1 cellular context compared by ENCODE assay signal in the genomic region with DNA sequence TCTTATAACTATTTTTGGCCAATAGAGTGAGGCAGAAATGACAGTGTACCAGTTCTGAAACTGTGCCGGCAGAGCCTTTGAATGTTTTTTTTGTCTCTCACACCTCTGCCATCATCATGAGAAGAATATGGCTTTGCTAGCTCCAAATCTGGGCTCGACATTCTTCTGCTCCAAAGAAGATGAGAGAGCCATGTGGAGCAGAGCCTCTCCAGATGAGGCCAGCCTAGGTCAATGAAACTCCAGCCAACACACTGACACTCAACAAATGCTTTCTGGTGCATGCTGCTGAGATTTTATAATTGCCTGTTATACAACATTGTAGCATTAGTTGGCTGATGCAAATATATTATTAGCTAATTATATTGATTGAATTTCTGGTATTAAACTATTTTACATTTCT.
TF ChIP-seq lines count a peak whose summit lies in the region.

No MANE protein-coding gene starts in this region.

TF ChIP-seq in GM23338, 12 proteins besides CTCF, POLR2A, EP300 and RAD21 (continued from another document):
- TF ChIP-seq, protein P1, sequence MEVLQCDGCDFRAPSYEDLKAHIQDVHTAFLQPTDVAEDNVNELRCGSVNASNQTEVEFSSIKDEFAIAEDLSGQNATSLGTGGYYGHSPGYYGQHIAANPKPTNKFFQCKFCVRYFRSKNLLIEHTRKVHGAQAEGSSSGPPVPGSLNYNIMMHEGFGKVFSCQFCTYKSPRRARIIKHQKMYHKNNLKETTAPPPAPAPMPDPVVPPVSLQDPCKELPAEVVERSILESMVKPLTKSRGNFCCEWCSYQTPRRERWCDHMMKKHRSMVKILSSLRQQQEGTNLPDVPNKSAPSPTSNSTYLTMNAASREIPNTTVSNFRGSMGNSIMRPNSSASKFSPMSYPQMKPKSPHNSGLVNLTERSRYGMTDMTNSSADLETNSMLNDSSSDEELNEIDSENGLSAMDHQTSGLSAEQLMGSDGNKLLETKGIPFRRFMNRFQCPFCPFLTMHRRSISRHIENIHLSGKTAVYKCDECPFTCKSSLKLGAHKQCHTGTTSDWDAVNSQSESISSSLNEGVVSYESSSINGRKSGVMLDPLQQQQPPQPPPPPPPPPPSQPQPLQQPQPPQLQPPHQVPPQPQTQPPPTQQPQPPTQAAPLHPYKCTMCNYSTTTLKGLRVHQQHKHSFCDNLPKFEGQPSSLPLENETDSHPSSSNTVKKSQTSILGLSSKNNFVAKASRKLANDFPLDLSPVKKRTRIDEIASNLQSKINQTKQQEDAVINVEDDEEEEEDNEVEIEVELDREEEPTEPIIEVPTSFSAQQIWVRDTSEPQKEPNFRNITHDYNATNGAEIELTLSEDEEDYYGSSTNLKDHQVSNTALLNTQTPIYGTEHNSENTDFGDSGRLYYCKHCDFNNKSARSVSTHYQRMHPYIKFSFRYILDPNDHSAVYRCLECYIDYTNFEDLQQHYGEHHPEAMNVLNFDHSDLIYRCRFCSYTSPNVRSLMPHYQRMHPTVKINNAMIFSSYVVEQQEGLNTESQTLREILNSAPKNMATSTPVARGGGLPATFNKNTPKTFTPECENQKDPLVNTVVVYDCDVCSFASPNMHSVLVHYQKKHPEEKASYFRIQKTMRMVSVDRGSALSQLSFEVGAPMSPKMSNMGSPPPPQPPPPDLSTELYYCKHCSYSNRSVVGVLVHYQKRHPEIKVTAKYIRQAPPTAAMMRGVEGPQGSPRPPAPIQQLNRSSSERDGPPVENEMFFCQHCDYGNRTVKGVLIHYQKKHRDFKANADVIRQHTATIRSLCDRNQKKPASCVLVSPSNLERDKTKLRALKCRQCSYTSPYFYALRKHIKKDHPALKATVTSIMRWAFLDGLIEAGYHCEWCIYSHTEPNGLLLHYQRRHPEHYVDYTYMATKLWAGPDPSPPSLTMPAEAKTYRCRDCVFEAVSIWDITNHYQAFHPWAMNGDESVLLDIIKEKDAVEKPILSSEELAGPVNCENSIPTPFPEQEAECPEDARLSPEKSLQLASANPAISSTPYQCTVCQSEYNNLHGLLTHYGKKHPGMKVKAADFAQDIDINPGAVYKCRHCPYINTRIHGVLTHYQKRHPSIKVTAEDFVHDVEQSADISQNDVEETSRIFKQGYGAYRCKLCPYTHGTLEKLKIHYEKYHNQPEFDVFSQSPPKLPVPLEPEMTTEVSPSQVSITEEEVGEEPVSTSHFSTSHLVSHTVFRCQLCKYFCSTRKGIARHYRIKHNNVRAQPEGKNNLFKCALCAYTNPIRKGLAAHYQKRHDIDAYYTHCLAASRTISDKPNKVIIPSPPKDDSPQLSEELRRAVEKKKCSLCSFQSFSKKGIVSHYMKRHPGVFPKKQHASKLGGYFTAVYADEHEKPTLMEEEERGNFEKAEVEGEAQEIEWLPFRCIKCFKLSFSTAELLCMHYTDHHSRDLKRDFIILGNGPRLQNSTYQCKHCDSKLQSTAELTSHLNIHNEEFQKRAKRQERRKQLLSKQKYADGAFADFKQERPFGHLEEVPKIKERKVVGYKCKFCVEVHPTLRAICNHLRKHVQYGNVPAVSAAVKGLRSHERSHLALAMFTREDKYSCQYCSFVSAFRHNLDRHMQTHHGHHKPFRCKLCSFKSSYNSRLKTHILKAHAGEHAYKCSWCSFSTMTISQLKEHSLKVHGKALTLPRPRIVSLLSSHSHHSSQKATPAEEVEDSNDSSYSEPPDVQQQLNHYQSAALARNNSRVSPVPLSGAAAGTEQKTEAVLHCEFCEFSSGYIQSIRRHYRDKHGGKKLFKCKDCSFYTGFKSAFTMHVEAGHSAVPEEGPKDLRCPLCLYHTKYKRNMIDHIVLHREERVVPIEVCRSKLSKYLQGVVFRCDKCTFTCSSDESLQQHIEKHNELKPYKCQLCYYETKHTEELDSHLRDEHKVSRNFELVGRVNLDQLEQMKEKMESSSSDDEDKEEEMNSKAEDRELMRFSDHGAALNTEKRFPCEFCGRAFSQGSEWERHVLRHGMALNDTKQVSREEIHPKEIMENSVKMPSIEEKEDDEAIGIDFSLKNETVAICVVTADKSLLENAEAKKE (CRISPR knock-in tag; IDR thresholded peaks at IDR 0.05), result no peak
- TF ChIP-seq REST (IDR thresholded peaks at IDR 0.05; ENCODE audit: unreplicated experiment) (no peak), NANOG (IDR thresholded peaks at IDR 0.05; ENCODE audit: borderline replicate concordance) (no peak), CREB1 (CRISPR knock-in tag; IDR thresholded peaks at IDR 0.05; ENCODE audit: low read depth) (no peak), EZH2phosphoT487 (IDR thresholded peaks at IDR 0.05; ENCODE audit: unreplicated experiment) (no peak), EZH2 (IDR thresholded peaks at IDR 0.05; ENCODE audit: low read depth, unreplicated experiment) (no peak), ZNF331 (CRISPR knock-in tag; IDR thresholded peaks at IDR 0.05; ENCODE audit: low read depth) (no peak)
- TF ChIP-seq, protein P2, sequence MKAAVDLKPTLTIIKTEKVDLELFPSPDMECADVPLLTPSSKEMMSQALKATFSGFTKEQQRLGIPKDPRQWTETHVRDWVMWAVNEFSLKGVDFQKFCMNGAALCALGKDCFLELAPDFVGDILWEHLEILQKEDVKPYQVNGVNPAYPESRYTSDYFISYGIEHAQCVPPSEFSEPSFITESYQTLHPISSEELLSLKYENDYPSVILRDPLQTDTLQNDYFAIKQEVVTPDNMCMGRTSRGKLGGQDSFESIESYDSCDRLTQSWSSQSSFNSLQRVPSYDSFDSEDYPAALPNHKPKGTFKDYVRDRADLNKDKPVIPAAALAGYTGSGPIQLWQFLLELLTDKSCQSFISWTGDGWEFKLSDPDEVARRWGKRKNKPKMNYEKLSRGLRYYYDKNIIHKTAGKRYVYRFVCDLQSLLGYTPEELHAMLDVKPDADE (IDR thresholded peaks at IDR 0.05), result no peak
